In the genomic region with DNA sequence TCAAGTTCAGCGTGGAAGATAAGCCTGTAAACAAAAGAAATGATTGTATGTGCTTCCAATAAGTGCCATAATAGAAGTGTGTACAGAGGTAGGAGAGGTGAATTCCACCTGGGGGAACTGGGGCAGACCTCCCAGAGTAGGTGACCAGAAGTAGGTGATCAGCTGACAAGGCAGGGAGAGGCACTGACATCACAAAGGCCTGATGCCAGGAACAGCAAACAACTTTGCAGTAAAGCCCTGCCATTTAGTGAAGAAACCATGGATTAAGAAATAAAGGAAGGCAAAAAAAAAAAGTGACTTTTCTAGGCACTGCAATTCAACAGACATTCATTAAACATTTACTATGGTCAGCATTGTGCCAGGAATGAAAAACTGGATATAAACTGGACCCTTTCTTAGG, we compare ENCODE assay signal across 35 cellular contexts. TPM values are rescaled to one million over a fixed set of nuclear protein-coding genes. Genes with fewer than 3 reads are reported as not detected.
DNase-seq lines count a peak whose midpoint lies in the region; ATAC-seq and TF ChIP-seq lines count a peak whose summit lies in the region.
"Had no signal": no experiment of that assay in that cellular context is flagged by ENCODE, and none has a peak within 500 bp of the region (broad histone marks: within the 10 kb centered on the region; RNA-seq: fewer than 3 reads in every experiment).

No MANE protein-coding gene starts in this region.

- in situ Hi-C loops in GM13977 (cut with MboI; ENCODE audit: low pct_unique_long_range_greater_than_20kb, low sequenced_read_pairs, unreplicated experiment): no loop called here

- peaks cover 4% of the 10 kb centered on the region for H3K27me3 Mint-ChIP-seq in nephron (ENCODE audit: low read depth)
- H3K27me3 Mint-ChIP-seq: activated T-helper 17 cell treated with anti-CD3 and anti-CD28 coated beads, Interleukin-2, amount 50 U/mL, for 72 hours had no signal

- H3K4me1 Mint-ChIP-seq in nephron: no peaks in the 10 kb centered on the region
- H3K4me1 Mint-ChIP-seq: activated T-helper 17 cell treated with anti-CD3 and anti-CD28 coated beads, Interleukin-2, amount 50 U/mL, for 72 hours; stimulated activated naive B cell treated with anti-CD40 and anti-IgM and Interleukin-4, amounts not matched to agents 10 μg/mL and 1 μg/mL and 100 μg/mL, for 72 hours had no signal

- no peaks in the 10 kb centered on the region for H3K36me3 Mint-ChIP-seq in nephron (ENCODE audit: low read depth)
- H3K36me3 Mint-ChIP-seq: natural killer cell treated with Interleukin-12 subunit alpha and Interleukin-12 subunit beta and Interleukin-15 and Interleukin-18, amount 100 ng/mL, for 72 hours; stimulated activated naive B cell treated with anti-CD40 and anti-IgM and Interleukin-4, amounts not matched to agents 10 μg/mL and 1 μg/mL and 100 μg/mL, for 72 hours had no signal

- ATAC-seq in HG02763 (IDR thresholded peaks at IDR 0.05; ENCODE audit: unreplicated experiment): no peak
- no peak for ATAC-seq in foreskin keratinocyte
- ATAC-seq: activated CD8-positive, alpha-beta T cell treated with anti-CD3 and anti-CD28 coated beads, Interleukin-2, amount 10 ng/mL, durations not matched to agents 7 days and 5 days; activated T-helper 17 cell treated with anti-CD3 and anti-CD28 coated beads, Interleukin-2, amount 50 U/mL, for 72 hours; GM12878; K562; natural killer cell treated with Interleukin-12 subunit alpha and Interleukin-12 subunit beta and Interleukin-15 and Interleukin-18, amount 100 ng/mL, for 72 hours; stimulated activated naive B cell treated with anti-CD40 and anti-IgM and Interleukin-4, amounts not matched to agents 10 μg/mL and 1 μg/mL and 100 μg/mL, for 72 hours had no signal

- peaks cover 3% of the 10 kb centered on the region for H3K9me3 Mint-ChIP-seq in nephron
- H3K9me3 Mint-ChIP-seq: CD4-positive, alpha-beta T cell; natural killer cell treated with Interleukin-12 subunit alpha and Interleukin-12 subunit beta and Interleukin-15 and Interleukin-18, amount 100 ng/mL, for 72 hours had no signal

- H3K27ac Mint-ChIP-seq in nephron: peak overlapping the region; percentile 63 to 92 (median 88)
- H3K27ac Mint-ChIP-seq: activated CD8-positive, alpha-beta T cell treated with anti-CD3 and anti-CD28 coated beads, Interleukin-2, amount 10 ng/mL, durations not matched to agents 7 days and 5 days; activated T-helper 17 cell treated with anti-CD3 and anti-CD28 coated beads, Interleukin-2, amount 50 U/mL, for 72 hours; CD4-positive, alpha-beta T cell; natural killer cell treated with Interleukin-12 subunit alpha and Interleukin-12 subunit beta and Interleukin-15 and Interleukin-18, amount 100 ng/mL, for 72 hours; stimulated activated naive B cell treated with anti-CD40 and anti-IgM and Interleukin-4, amounts not matched to agents 10 μg/mL and 1 μg/mL and 100 μg/mL, for 72 hours had no signal

- H3K4me3 Mint-ChIP-seq in nephron: peak overlapping the region in 2 of 3 experiments; percentile 9 to 18
- H3K4me3 Mint-ChIP-seq: activated CD8-positive, alpha-beta T cell treated with anti-CD3 and anti-CD28 coated beads, Interleukin-2, amount 10 ng/mL, durations not matched to agents 7 days and 5 days; activated T-helper 17 cell treated with anti-CD3 and anti-CD28 coated beads, Interleukin-2, amount 50 U/mL, for 72 hours; CD4-positive, alpha-beta T cell; natural killer cell treated with Interleukin-12 subunit alpha and Interleukin-12 subunit beta and Interleukin-15 and Interleukin-18, amount 100 ng/mL, for 72 hours; stimulated activated naive B cell treated with anti-CD40 and anti-IgM and Interleukin-4, amounts not matched to agents 10 μg/mL and 1 μg/mL and 100 μg/mL, for 72 hours had no signal

- no peaks in the 10 kb centered on the region for H3K4me1 ChIP-seq in foreskin keratinocyte
- H3K4me1 ChIP-seq: lower lobe of right lung had no signal

- H3K27ac ChIP-seq in 22Rv1: peak overlapping the region; percentile 65
- peak overlapping the region; percentile 58 for H3K27ac ChIP-seq in VCaP
- H3K27ac ChIP-seq in foreskin keratinocyte: no peak overlapping the region
- H3K27ac ChIP-seq: brain microvascular endothelial cell, lower lobe of right lung, skin epidermis had no signal

- no peaks in the 10 kb centered on the region for H3K27me3 ChIP-seq in foreskin keratinocyte
- H3K27me3 ChIP-seq: brain microvascular endothelial cell had no signal

- DNase-seq in kidney tubule cell (ENCODE audit: low spot score) (peak; percentile 45), GM13977 (ENCODE audit: low spot score) (no peak), foreskin keratinocyte (no peak), GM10266 (ENCODE audit: extremely low spot score) (no peak)
- DNase-seq: activated CD4-positive, alpha-beta T cell treated with anti-CD3 and anti-CD28 coated beads for 4 hours; activated CD8-positive, alpha-beta T cell treated with anti-CD3 and anti-CD28 coated beads, Interleukin-2, amount 10 ng/mL, durations not matched to agents 7 days and 5 days; activated naive CD4-positive, alpha-beta T cell treated with anti-CD3 and anti-CD28 coated beads, Interleukin-2, amount 50 U/mL, for 16 hours; AML-193; amniotic stem cell; brain microvascular endothelial cell; CD4-positive, alpha-beta T cell; effector CD8-positive, alpha-beta T cell; EL; islet precursor cell; lower lobe of right lung; midbrain; NCI-H1092 treated with DMSO at 0.1 percent for 48 hours; NCI-H187; NCI-H524 treated with DMSO at 0.1 percent for 48 hours; retina; SHP77; stimulated activated naive B cell treated with anti-CD40 and anti-IgM and Interleukin-4, amounts not matched to agents 10 μg/mL and 1 μg/mL and 100 μg/mL, for 72 hours had no signal

- no peak for TF ChIP-seq CTCF in 22Rv1 (IDR thresholded peaks at IDR 0.05)
- TF ChIP-seq CTCF in VCaP (conservative IDR thresholded peaks at IDR 0.05): no peak
- TF ChIP-seq CTCF in nephron (IDR thresholded peaks at IDR 0.05; ENCODE audit: unreplicated experiment in 3 of 3): no peak
- TF ChIP-seq CTCF in GM13977 (IDR thresholded peaks at IDR 0.05; ENCODE audit: extremely low read depth, insufficient read depth, missing control alignments): no peak
- no peak for TF ChIP-seq CTCF in foreskin keratinocyte (conservative IDR thresholded peaks at IDR 0.05)
- TF ChIP-seq CTCF in GM10266 (IDR thresholded peaks at IDR 0.05; ENCODE audit: control insufficient read depth, insufficient read depth, low read depth, missing control alignments): no peak

RNA-seq across cellular contexts. Expression of gene NR1H4, which starts 31.2 kb away (rescaled TPM):
- not detected in 2 replicates for total RNA-seq in foreskin keratinocyte
- not detected in 2 replicates for polyA plus RNA-seq in foreskin keratinocyte
- total RNA-seq: activated CD8-positive, alpha-beta T cell treated with anti-CD3 and anti-CD28 coated beads, Interleukin-2, amount 10 ng/mL, durations not matched to agents 7 days and 5 days; activated T-helper 17 cell treated with anti-CD3 and anti-CD28 coated beads, Interleukin-2, amount 50 U/mL, for 72 hours; CD4-positive, alpha-beta T cell; chondrocyte; glomerular endothelial cell; GM12878; K562; lower lobe of right lung; natural killer cell treated with Interleukin-12 subunit alpha and Interleukin-12 subunit beta and Interleukin-15 and Interleukin-18, amount 100 ng/mL, for 72 hours; osteoblast; T-helper 2 cell treated with Interferon-gamma antibody and Interleukin-4, amounts not matched to agents 100 ng/mL and 5 ng/mL, for 36 hours had no signal
